In the genomic region with DNA sequence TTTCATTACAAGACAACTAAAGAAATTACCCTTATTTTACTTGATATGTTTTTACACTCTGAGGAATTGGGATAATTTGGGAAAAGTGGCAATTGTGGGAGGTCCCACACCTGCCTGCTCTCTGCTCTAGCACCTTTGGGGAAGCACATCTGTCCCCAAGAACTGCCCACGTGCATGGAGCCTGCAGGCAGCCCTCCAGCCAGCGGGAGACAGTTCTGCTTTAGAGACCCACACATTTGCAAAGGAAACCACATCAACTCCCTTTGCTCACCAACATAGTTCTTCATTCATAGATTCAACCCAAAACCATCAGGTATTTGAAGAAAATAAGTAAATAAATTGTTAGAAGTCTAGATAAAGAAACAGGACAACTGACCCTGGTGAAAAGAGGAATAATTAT, we compare ENCODE assay signal across 16 cellular contexts.
DNase-seq lines count a peak whose midpoint lies in the region; ATAC-seq and TF ChIP-seq lines count a peak whose summit lies in the region.
"Had no signal": no experiment of that assay in that cellular context is flagged by ENCODE, and none has a peak within 500 bp of the region (broad histone marks: within the 10 kb centered on the region; RNA-seq: fewer than 3 reads in every experiment).

No MANE protein-coding gene starts in this region.

- no peaks in the 10 kb centered on the region for H3K79me2 ChIP-seq in SK-N-SH (ENCODE audit: insufficient read depth)
- no peaks in the 10 kb centered on the region for H3K79me2 ChIP-seq in mammary epithelial cell (ENCODE audit: insufficient read depth, low read length)

- H4K20me1 ChIP-seq in SK-N-SH (ENCODE audit: insufficient read depth): no peaks in the 10 kb centered on the region
- H4K20me1 ChIP-seq in mammary epithelial cell (ENCODE audit: insufficient read depth, low read length): no peaks in the 10 kb centered on the region

- in situ Hi-C loops in mammary epithelial cell (cut with MboI; ENCODE audit: low sequenced_read_pairs in 2 of 2): no loop called here

- TF ChIP-seq CTCF in SK-N-SH (IDR thresholded peaks at IDR 0.05): no peak
- TF ChIP-seq CTCF in mammary epithelial cell (conservative IDR thresholded peaks at IDR 0.05 in 1 of 2, IDR thresholded peaks at IDR 0.05 in 1 of 2; ENCODE audit: extremely low read depth in 1 of 2, insufficient read depth in 1 of 2, low read depth in 1 of 2, low read length in 2 of 2): no peak

- H3K27me3 Mint-ChIP-seq in immature natural killer cell (ENCODE audit: low read depth in 3 of 3): peaks cover 0 to 2% (median 0%) of the 10 kb centered on the region in 3 donors
- H3K27me3 Mint-ChIP-seq: CD4-positive, CD25-positive, alpha-beta regulatory T cell had no signal

- no peak overlapping the region for H3K4me2 ChIP-seq in SK-N-SH
- no peak overlapping the region for H3K4me2 ChIP-seq in mammary epithelial cell (ENCODE audit: insufficient read depth, low read depth, low read length)

- H3K9me2 ChIP-seq in SK-N-SH: no peaks in the 10 kb centered on the region

- 47% methylated on average over 2 of the region's 2 CpGs for WGBS in SK-N-SH (ENCODE audit: low lambda C conversion rate)
- 13% methylated on average over 2 of the region's 2 CpGs for WGBS in mammary epithelial cell (ENCODE audit: low coverage, missing lambda C conversion rate)

- no peak for TF ChIP-seq POLR2A in GM18505 (IDR thresholded peaks at IDR 0.05; ENCODE audit: borderline replicate concordance, extremely low read depth, insufficient read depth, insufficient read length)

- CTCF ChIA-PET in SK-N-SH (lab: Yijun Ruan, JAX): interaction anchor here (1.4 kb wide), 1 partner anchor 10 kb away, joined by 3 read pairs; no protein-coding TSS in a partner anchor
- CTCF ChIA-PET in mammary epithelial cell (lab: Charles Lee; ENCODE audit: low non-redundant PET): no interaction called here

- H3K27me3 ChIP-seq in SK-N-SH (ENCODE audit: insufficient read depth) (no peaks in the 10 kb centered on the region), mammary epithelial cell (ENCODE audit: insufficient read depth, low read length) (no peaks in the 10 kb centered on the region)

- H3K4me3 ChIP-seq in SK-N-SH (ENCODE audit: low read depth in 2 of 2, low read length in 1 of 2) (no peak overlapping the region), mammary epithelial cell (replicated peaks in 1 of 3; ENCODE audit: insufficient read depth in 1 of 3, low read depth in 2 of 3, low read length in 3 of 3) (no peak overlapping the region)

- peaks cover 50 to 81% of the 10 kb centered on the region in 2 donors for H3K4me1 Mint-ChIP-seq in immature natural killer cell

- H3K9me3 Mint-ChIP-seq in immature natural killer cell: no peaks in the 10 kb centered on the region
- H3K9me3 Mint-ChIP-seq: activated naive CD8-positive, alpha-beta T cell treated with anti-CD3 and anti-CD28 coated beads, Interleukin-2, amount 10 ng/mL, durations not matched to agents 7 days and 5 days; CD4-positive, CD25-positive, alpha-beta regulatory T cell had no signal

- H3F3A ChIP-seq in SK-N-SH (replicated peaks; ENCODE audit: insufficient read depth): no peaks in the 10 kb centered on the region

- TF ChIP-seq RAD21 in SK-N-SH (IDR thresholded peaks at IDR 0.05; ENCODE audit: low read length): no peak

- H3K4me1 ChIP-seq in SK-N-SH (ENCODE audit: control insufficient read depth in 1 of 2, insufficient read depth in 2 of 2, low read depth in 1 of 2, low read length in 1 of 2) (peaks cover 0 to 2% of the 10 kb centered on the region in 2 experiments; a peak in 2 of 4 replicates), mammary epithelial cell (ENCODE audit: insufficient read depth, low read length) (no peaks in the 10 kb centered on the region)

- H3K27ac ChIP-seq in SK-N-SH (ENCODE audit: low read depth in 2 of 2, low read length in 1 of 2) (no peak overlapping the region), mammary epithelial cell (ENCODE audit: insufficient read depth, low read depth, low read length) (no peak overlapping the region)

- ATAC-seq in GM18505 (IDR thresholded peaks at IDR 0.05; ENCODE audit: unreplicated experiment) (peak; percentile 59), GM21528 (IDR thresholded peaks at IDR 0.05; ENCODE audit: low FRiP score, unreplicated experiment) (peak; percentile 62), HG03439 (IDR thresholded peaks at IDR 0.05; ENCODE audit: unreplicated experiment) (peak; percentile 58)

- BruUV-seq in mammary epithelial cell (replicated peaks; lab: Mats Ljungman, UMichigan): no TSS peak

- POLR2A ChIA-PET in SK-N-SH (lab: Yijun Ruan, JAX): no interaction called here

- H3K27ac Mint-ChIP-seq in immature natural killer cell: peak overlapping the region; percentile 34 to 88 (median 65)
- H3K27ac Mint-ChIP-seq: activated naive CD8-positive, alpha-beta T cell treated with anti-CD3 and anti-CD28 coated beads, Interleukin-2, amount 10 ng/mL, durations not matched to agents 7 days and 5 days had no signal

- H3K4me3 Mint-ChIP-seq in immature natural killer cell: peak overlapping the region; percentile 18 to 57 (median 21)
- H3K4me3 Mint-ChIP-seq: activated naive CD8-positive, alpha-beta T cell treated with anti-CD3 and anti-CD28 coated beads, Interleukin-2, amount 10 ng/mL, durations not matched to agents 7 days and 5 days; CD4-positive, CD25-positive, alpha-beta regulatory T cell had no signal

- H3K9me3 ChIP-seq in SK-N-SH (no peaks in the 10 kb centered on the region), mammary epithelial cell (replicated peaks; ENCODE audit: insufficient read depth, low read length) (peaks cover 13% of the 10 kb centered on the region)

- H3K36me3 ChIP-seq in SK-N-SH (replicated peaks in 1 of 2; ENCODE audit: control insufficient read depth in 1 of 2, insufficient read depth in 2 of 2, low read length in 1 of 2): no peaks in the 10 kb centered on the region
- H3K36me3 ChIP-seq in mammary epithelial cell (ENCODE audit: insufficient read depth, low read length): no peaks in the 10 kb centered on the region

- dilution Hi-C loops in mammary epithelial cell (cut with HindIII; ENCODE audit: low sequenced_read_pairs): no loop called here

- DNase-seq in immature natural killer cell: no peak
- no peak for DNase-seq in NCI-H1417 (lab: John Stamatoyannopoulos, UW)
- DNase-seq in SK-N-SH: no peak
- DNase-seq in mammary epithelial cell: no peak
- DNase-seq in A172 (ENCODE audit: low spot score): no peak
- DNase-seq: activated CD4-positive, alpha-beta T cell treated with anti-CD3 and anti-CD28 coated beads, Interleukin-2, amount 50 U/mL, for 48 hours; activated naive CD8-positive, alpha-beta T cell treated with anti-CD3 and anti-CD28 coated beads, Interleukin-2, amount 10 ng/mL, durations not matched to agents 7 days and 5 days; CD4-positive, CD25-positive, alpha-beta regulatory T cell; cortex of kidney; foreskin melanocyte; HCEC 1CT; NCI-H510A; stimulated activated CD4-positive, alpha-beta T cell treated with anti-CD3 and anti-CD28 coated beads, Interleukin-4, amount 100 ng/mL, for 1 hour had no signal

- no peak for TF ChIP-seq EP300 in SK-N-SH (IDR thresholded peaks at IDR 0.05; ENCODE audit: borderline replicate concordance in 1 of 2, low read depth in 1 of 2, low read length in 1 of 2)

- no peak overlapping the region for H3K9ac ChIP-seq in SK-N-SH
- H3K9ac ChIP-seq in mammary epithelial cell (ENCODE audit: insufficient read depth, low read length): no peak overlapping the region

- intact Hi-C loops in mammary epithelial cell (cut with micrococcal nuclease): no loop called here

- H2AFZ ChIP-seq in SK-N-SH (ENCODE audit: low read depth) (no peak overlapping the region), mammary epithelial cell (ENCODE audit: low read depth, low read length) (no peak overlapping the region)

- H3K36me3 Mint-ChIP-seq in immature natural killer cell: peaks cover 19 to 37% (median 30%) of the 10 kb centered on the region in 3 donors
- H3K36me3 Mint-ChIP-seq: CD4-positive, CD25-positive, alpha-beta regulatory T cell had no signal

TF ChIP-seq in SK-N-SH, 30 proteins besides CTCF, POLR2A, EP300 and RAD21 (continues in another document):
- no peak for TF ChIP-seq RCOR1 (IDR thresholded peaks at IDR 0.05; ENCODE audit: low read length)
- TF ChIP-seq USF2 (IDR thresholded peaks at IDR 0.05; ENCODE audit: borderline replicate concordance, low read depth, low read length): no peak
- TF ChIP-seq, protein P1, sequence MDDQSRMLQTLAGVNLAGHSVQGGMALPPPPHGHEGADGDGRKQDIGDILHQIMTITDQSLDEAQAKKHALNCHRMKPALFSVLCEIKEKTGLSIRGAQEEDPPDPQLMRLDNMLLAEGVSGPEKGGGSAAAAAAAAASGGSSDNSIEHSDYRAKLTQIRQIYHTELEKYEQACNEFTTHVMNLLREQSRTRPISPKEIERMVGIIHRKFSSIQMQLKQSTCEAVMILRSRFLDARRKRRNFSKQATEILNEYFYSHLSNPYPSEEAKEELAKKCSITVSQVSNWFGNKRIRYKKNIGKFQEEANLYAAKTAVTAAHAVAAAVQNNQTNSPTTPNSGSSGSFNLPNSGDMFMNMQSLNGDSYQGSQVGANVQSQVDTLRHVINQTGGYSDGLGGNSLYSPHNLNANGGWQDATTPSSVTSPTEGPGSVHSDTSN (IDR thresholded peaks at IDR 0.05): no peak
- no peak for TF ChIP-seq TEAD4 (IDR thresholded peaks at IDR 0.05; ENCODE audit: borderline replicate concordance, insufficient read depth)
- TF ChIP-seq ZBTB33 (IDR thresholded peaks at IDR 0.05; ENCODE audit: borderline replicate concordance, low read depth): no peak
- no peak for TF ChIP-seq TCF12 (IDR thresholded peaks at IDR 0.05)
- TF ChIP-seq RFX5 (IDR thresholded peaks at IDR 0.05; ENCODE audit: low read length): no peak
